Comparison of ENCODE assay signal across 16 cellular contexts in genomic region chrX:72685810-72686465, GRCh38. TPM values are rescaled to one million over a fixed set of nuclear protein-coding genes. Genes with fewer than 3 reads are reported as not detected.
DNase-seq lines count a peak whose midpoint lies in the region; ATAC-seq and TF ChIP-seq lines count a peak whose summit lies in the region.
"Had no signal": no experiment of that assay in that cellular context is flagged by ENCODE, and none has a peak within 500 bp of the region (broad histone marks: within the 10 kb centered on the region; RNA-seq: fewer than 3 reads in every experiment).

No MANE protein-coding gene starts in this region.

- no peaks in the 10 kb centered on the region for H3K36me3 ChIP-seq in thoracic aorta
- H3K36me3 ChIP-seq: SJSA1, WERI-Rb-1 had no signal

- DNase-seq in NCI-H1417 (lab: John Stamatoyannopoulos, UW), result peak in 2 of 3 experiments; percentile 3 to 55
- DNase-seq in NCI-H1417 treated with DMSO at 0.1 percent for 48 hours (lab: John Stamatoyannopoulos, UW), result no peak
- peak; percentile 72 for DNase-seq in NCI-H748 (lab: John Stamatoyannopoulos, UW; ENCODE audit: unreplicated experiment)
- DNase-seq in fibroblast of mammary gland (ENCODE audit: low read depth), result peak; percentile 38
- no peak for DNase-seq in thoracic aorta (ENCODE audit: low spot score)
- no peak for DNase-seq in GM19238 (ENCODE audit: insufficient read length, low spot score)
- DNase-seq: 8988T; anterior cingulate cortex; DMS 273 treated with DMSO at 0.1 percent for 48 hours; effector memory CD8-positive, alpha-beta T cell; hippocampal formation; WERI-Rb-1 had no signal

- ATAC-seq in thoracic aorta (ENCODE audit: insufficient number of reproducible peaks, low FRiP score, low read depth), result peak; percentile 60
- ATAC-seq in GM18519 (IDR thresholded peaks at IDR 0.05; ENCODE audit: low FRiP score, unreplicated experiment), result no peak
- no peak for ATAC-seq in HG03460 (IDR thresholded peaks at IDR 0.05; ENCODE audit: unreplicated experiment)
- ATAC-seq: effector memory CD8-positive, alpha-beta T cell had no signal

- H3K27ac ChIP-seq in thoracic aorta, result peak overlapping the region in 1 of 2 donors; percentile 21
- H3K27ac ChIP-seq: SJSA1, WERI-Rb-1 had no signal

- no peak overlapping the region for H3K4me3 ChIP-seq in fibroblast of mammary gland (ENCODE audit: control insufficient read depth, low read depth, low read length)
- H3K4me3 ChIP-seq in thoracic aorta, result no peak overlapping the region
- H3K4me3 ChIP-seq: lung, SJSA1 had no signal

- H3K27me3 ChIP-seq in thoracic aorta (replicated peaks; ENCODE audit: insufficient read depth), result no peaks in the 10 kb centered on the region
- H3K27me3 ChIP-seq: SJSA1 had no signal

- H3K4me1 ChIP-seq in thoracic aorta (ENCODE audit: control insufficient read depth in 1 of 2, low read depth in 2 of 2), result no peaks in the 10 kb centered on the region
- H3K4me1 ChIP-seq: SJSA1 had no signal

- TF ChIP-seq CTCF in fibroblast of mammary gland (conservative IDR thresholded peaks at IDR 0.05; ENCODE audit: control insufficient read depth, insufficient read depth, low read depth, low read length) (no peak), thoracic aorta (IDR thresholded peaks at IDR 0.05) (no peak)

- H3K9me3 ChIP-seq in thoracic aorta, result no peaks in the 10 kb centered on the region
- H3K9me3 ChIP-seq: SJSA1 had no signal

RNA-seq across cellular contexts. Expression of gene PHKA1, which starts 28.2 kb away (rescaled TPM):
- total RNA-seq in thoracic aorta, result 10 to 100 TPM; 12.5 to 24.3 TPM

Comparison
In these comparisons a context has a peak if more than half of its experiments do, and no peak if none do; other contexts are left out.
1. DNase-seq: peak in NCI-H1417 (2 of 3), NCI-H748 (single experiment) and fibroblast of mammary gland (single experiment); none in NCI-H1417 treated with DMSO at 0.1 percent for 48 hours (single experiment), thoracic aorta (single experiment) and GM19238 (single experiment).